Comparison of ENCODE assay signal across 12 cellular contexts in genomic region chr9:105637787-105638395, GRCh38. TPM values are rescaled to one million over a fixed set of nuclear protein-coding genes. Genes with fewer than 3 reads are reported as not detected.
DNase-seq lines count a peak whose midpoint lies in the region; ATAC-seq and TF ChIP-seq lines count a peak whose summit lies in the region.
"Had no signal": no experiment of that assay in that cellular context is flagged by ENCODE, and none has a peak within 500 bp of the region (broad histone marks: within the 10 kb centered on the region; RNA-seq: fewer than 3 reads in every experiment).

No MANE protein-coding gene starts in this region.

- H3K9me3 Mint-ChIP-seq in mesothelial cell of epicardium = peaks cover 10% of the 10 kb centered on the region
- H3K9me3 Mint-ChIP-seq: naive B cell had no signal

- no peak overlapping the region for H3K4me3 ChIP-seq in body of pancreas
- H3K4me3 ChIP-seq: esophagus muscularis mucosa had no signal

- ATAC-seq in body of pancreas = no peak
- ATAC-seq in GM19351 (IDR thresholded peaks at IDR 0.05; ENCODE audit: unreplicated experiment) = no peak
- no peak for ATAC-seq in HG02884 (IDR thresholded peaks at IDR 0.05; ENCODE audit: unreplicated experiment)

- no peaks in the 10 kb centered on the region for H3K4me1 Mint-ChIP-seq in mesothelial cell of epicardium
- H3K4me1 Mint-ChIP-seq: naive B cell had no signal

- 95 to 96% methylated on average over 4 of the region's 4 CpGs for WGBS in body of pancreas, 2 donors

- in situ Hi-C loops in KBM-7 (cut with MboI; ENCODE audit: low pct_unique_long_range_greater_than_20kb, low sequenced_read_pairs) = no loop called here

- no peak overlapping the region for H3K27ac Mint-ChIP-seq in mesothelial cell of epicardium
- H3K27ac Mint-ChIP-seq: naive B cell had no signal

- no peak overlapping the region for H3K27ac ChIP-seq in body of pancreas
- H3K27ac ChIP-seq: esophagus muscularis mucosa had no signal

- no peaks in the 10 kb centered on the region for H3K4me1 ChIP-seq in body of pancreas
- H3K4me1 ChIP-seq: esophagus muscularis mucosa had no signal

- DNase-seq in DMS114 treated with DMSO at 0.1 percent for 48 hours (lab: John Stamatoyannopoulos, UW; ENCODE audit: unreplicated experiment) (peak; percentile 5), KBM-7 (peak; percentile 31), body of pancreas (no peak), mesothelial cell of epicardium (ENCODE audit: low spot score in 2 of 2, unreplicated experiment in 2 of 2) (no peak), DMS153 (lab: John Stamatoyannopoulos, UW) (no peak), NCI-H128 (lab: John Stamatoyannopoulos, UW; ENCODE audit: unreplicated experiment) (no peak)
- DNase-seq: activated naive CD4-positive, alpha-beta T cell treated with Interleukin-2 at 50 U/mL for 16 hours; naive B cell; NCI-H510A had no signal

- no peak overlapping the region for H3K4me3 Mint-ChIP-seq in mesothelial cell of epicardium
- H3K4me3 Mint-ChIP-seq: naive B cell had no signal

- no peaks in the 10 kb centered on the region for H3K36me3 ChIP-seq in body of pancreas (replicated peaks in 1 of 2; ENCODE audit: insufficient read depth in 1 of 2, low read depth in 2 of 2)

- peaks cover 24% of the 10 kb centered on the region for H3K36me3 Mint-ChIP-seq in mesothelial cell of epicardium

- peak in 5 of 7 experiments; percentile 6 to 28 (median 13) for TF ChIP-seq CTCF in body of pancreas (IDR thresholded peaks at IDR 0.05)
- TF ChIP-seq CTCF in mesothelial cell of epicardium (IDR thresholded peaks at IDR 0.05; ENCODE audit: unreplicated experiment) = peak; percentile 61

- intact Hi-C loops in body of pancreas (cut with DNase I) = no loop called here

- H3K9me3 ChIP-seq in body of pancreas = no peaks in the 10 kb centered on the region

- H3K27me3 ChIP-seq in body of pancreas = no peaks in the 10 kb centered on the region
- H3K27me3 ChIP-seq: esophagus muscularis mucosa had no signal

- no peaks in the 10 kb centered on the region for H3K27me3 Mint-ChIP-seq in mesothelial cell of epicardium (ENCODE audit: low read depth)
- H3K27me3 Mint-ChIP-seq: naive B cell had no signal

- no peak for TF ChIP-seq POLR2A in body of pancreas (IDR thresholded peaks at IDR 0.05)

RNA-seq across cellular contexts. Expression of gene TAL2, which starts 24.4 kb away (rescaled TPM):
- not detected for total RNA-seq in body of pancreas
- 0.47 to 0.99 TPM (median 0.84 TPM) in 3 replicates for total RNA-seq in mesothelial cell of epicardium
- total RNA-seq: esophagus muscularis mucosa had no signal

RNA-seq across cellular contexts. Expression of gene TMEM38B, which starts 56.5 kb away (rescaled TPM):
- total RNA-seq in body of pancreas = 10 to 100 TPM in 1 of 2 donors, under 1 TPM in 1; 0.66 to 21.3 TPM
- 12.3 to 14.8 TPM (median 14.1 TPM) in 3 replicates for total RNA-seq in mesothelial cell of epicardium

Comparison
In these comparisons a context has a peak if more than half of its experiments do, and no peak if none do; other contexts are left out.
1. DNase-seq: peak in DMS114 treated with DMSO at 0.1 percent for 48 hours (single experiment) and KBM-7 (single experiment); none in body of pancreas (0 of 4), mesothelial cell of epicardium (0 of 2), DMS153 (single experiment) and NCI-H128 (single experiment).